Comparison of ENCODE assay signal across 1 cellular context in genomic region chr2:241609859-241610793, GRCh38.
TF ChIP-seq lines count a peak whose summit lies in the region.

No MANE protein-coding gene starts in this region.

TF ChIP-seq in SK-N-SH, 30 proteins besides CTCF, POLR2A, EP300 and RAD21 (continued from another document):
- TF ChIP-seq USF1 (IDR thresholded peaks at IDR 0.05; ENCODE audit: borderline replicate concordance, low read depth) (no peak), JUND (IDR thresholded peaks at IDR 0.05) (no peak)
TF ChIP-seq in SK-N-SH: peak in this region for 0.
